ENCODE assay signal across 9 cellular contexts in genomic region chr3:9730747-9731205, GRCh38. TPM values are rescaled to one million over a fixed set of nuclear protein-coding genes. Genes with fewer than 3 reads are reported as not detected.
DNase-seq lines count a peak whose midpoint lies in the region; ATAC-seq and TF ChIP-seq lines count a peak whose summit lies in the region.
"Had no signal": no experiment of that assay in that cellular context is flagged by ENCODE, and none has a peak within 500 bp of the region (broad histone marks: within the 10 kb centered on the region; RNA-seq: fewer than 3 reads in every experiment).

No MANE protein-coding gene starts in this region.

- peak overlapping the region; percentile 68 for H3K4me3 ChIP-seq in AG04449 (ENCODE audit: low read depth, low read length)
- peak overlapping the region; percentile 94 for H3K4me3 ChIP-seq in OCI-LY3 (ENCODE audit: low read length)

- H3K27ac Mint-ChIP-seq in endothelial cell (ENCODE audit: unreplicated experiment) (peak overlapping the region; percentile 92), nephron (peak overlapping the region; percentile 90 to 97 (median 94))

- H3K27me3 ChIP-seq in OCI-LY3 (ENCODE audit: low read depth, low read length), result no peaks in the 10 kb centered on the region

- peaks cover 25% of the 10 kb centered on the region for H3K36me3 Mint-ChIP-seq in endothelial cell (ENCODE audit: low read depth, unreplicated experiment)
- H3K36me3 Mint-ChIP-seq in nephron (ENCODE audit: low read depth), result peaks cover 21% of the 10 kb centered on the region

- H2AFZ ChIP-seq in OCI-LY3 (ENCODE audit: low read depth, low read length), result peak overlapping the region; percentile 99

- H3K27ac ChIP-seq in OCI-LY3 (ENCODE audit: low read length), result peak overlapping the region; percentile 22; the same call in 1 of the 2 replicates

- DNase-seq in AG04449 (ENCODE audit: low read depth, low spot score) (no peak), endothelial cell (ENCODE audit: low spot score) (no peak), glomerular visceral epithelial cell (ENCODE audit: extremely low spot score) (no peak), RPMI8226 (no peak)

- peak overlapping the region; percentile 94 for H3K4me3 Mint-ChIP-seq in endothelial cell (ENCODE audit: unreplicated experiment)
- H3K4me3 Mint-ChIP-seq in nephron, result peak overlapping the region; percentile 92 to 94 (median 93)

- CTCF ChIA-PET in AG04449 (lab: Yijun Ruan, JAX), result interaction anchor here (1.4 to 3.7 kb wide), 7 partner anchors 10 to 377 kb away, joined by 3 to 18 read pairs (median 6); partner anchors contain the start of gene OGG1

- H3K9me3 Mint-ChIP-seq in endothelial cell (ENCODE audit: unreplicated experiment), result no peaks in the 10 kb centered on the region
- H3K9me3 Mint-ChIP-seq in nephron, result no peaks in the 10 kb centered on the region

- ATAC-seq in GM18508 (IDR thresholded peaks at IDR 0.05; ENCODE audit: insufficient read depth, unreplicated experiment) (peak; percentile 30), HG02970 (IDR thresholded peaks at IDR 0.05; ENCODE audit: low FRiP score, unreplicated experiment) (peak; percentile 32)

- peaks cover 19% of the 10 kb centered on the region for H4K20me1 ChIP-seq in OCI-LY3 (ENCODE audit: insufficient read depth, low read length)

- H3K27me3 Mint-ChIP-seq in endothelial cell (ENCODE audit: unreplicated experiment) (peaks cover 22% of the 10 kb centered on the region), nephron (ENCODE audit: low read depth) (no peaks in the 10 kb centered on the region)

- POLR2A ChIA-PET in AG04449 (lab: Yijun Ruan, JAX), result interaction anchor here (1.2 to 3.7 kb wide), 3 partner anchors 15 to 62 kb away, joined by 3 to 24 read pairs (median 9); partner anchors contain the start of genes ARPC4, OGG1 and TADA3

- H3K4me2 ChIP-seq in OCI-LY3 (ENCODE audit: low read length), result peak overlapping the region; percentile 87

- H3K4me1 ChIP-seq in OCI-LY3 (ENCODE audit: low read length), result peaks cover 12% of the 10 kb centered on the region

- TF ChIP-seq CTCF in AG04449 (IDR thresholded peaks at IDR 0.05; ENCODE audit: insufficient read depth, low read length, missing control alignments), result no peak
- no peak for TF ChIP-seq CTCF in OCI-LY3 (IDR thresholded peaks at IDR 0.05; ENCODE audit: low read depth, low read length)
- TF ChIP-seq CTCF in endothelial cell (IDR thresholded peaks at IDR 0.05; ENCODE audit: unreplicated experiment), result no peak
- no peak for TF ChIP-seq CTCF in nephron (IDR thresholded peaks at IDR 0.05; ENCODE audit: unreplicated experiment in 3 of 3)

- H3K36me3 ChIP-seq in OCI-LY3 (replicated peaks; ENCODE audit: low read depth, low read length), result peaks cover 3% of the 10 kb centered on the region

- H3K4me1 Mint-ChIP-seq in endothelial cell (ENCODE audit: unreplicated experiment), result peaks cover 48% of the 10 kb centered on the region
- H3K4me1 Mint-ChIP-seq in nephron, result peaks cover 24% of the 10 kb centered on the region

- H3K9me3 ChIP-seq in OCI-LY3 (ENCODE audit: insufficient read depth, low read length), result no peaks in the 10 kb centered on the region

- peak overlapping the region; percentile 61 for H3K9ac ChIP-seq in OCI-LY3 (ENCODE audit: low read length)

- peaks cover 37% of the 10 kb centered on the region for H3K79me2 ChIP-seq in OCI-LY3 (ENCODE audit: low read length)

RNA-seq across cellular contexts. Expression of gene BRPF1, which starts 0.8 kb away (rescaled TPM):
- total RNA-seq in endothelial cell (ENCODE audit: unreplicated experiment), result 40.6 TPM

RNA-seq across cellular contexts. Expression of gene OGG1, which starts 19.0 kb away (rescaled TPM):
- 22.2 TPM for total RNA-seq in endothelial cell (ENCODE audit: unreplicated experiment)

RNA-seq across cellular contexts. Expression of gene CPNE9, which starts 27.1 kb away (rescaled TPM):
- 0.31 TPM for total RNA-seq in endothelial cell (ENCODE audit: unreplicated experiment)
- total RNA-seq: LHCN-M2 had no signal

RNA-seq across cellular contexts. Expression of gene CAMK1, which starts 39.0 kb away (rescaled TPM):
- total RNA-seq in endothelial cell (ENCODE audit: unreplicated experiment), result 6.0 TPM
